ENCODE assay signal across 26 cellular contexts in genomic region chr2:207541933-207542332, GRCh38.
"Had no signal": no experiment of that assay in that cellular context is flagged by ENCODE, and none has a peak within 500 bp of the region (broad histone marks: within the 10 kb centered on the region; RNA-seq: fewer than 3 reads in every experiment).

No MANE protein-coding gene starts in this region.

- H3K9me3 ChIP-seq: esophagus squamous epithelium, heart right ventricle, lower lobe of right lung, right lobe of liver, thoracic aorta, tibial nerve, vagina had no signal

- H3K27me3 ChIP-seq: esophagus squamous epithelium, heart right ventricle, right lobe of liver, tibial nerve, vagina had no signal

- ATAC-seq: effector memory CD8-positive, alpha-beta T cell; heart right ventricle; left ventricle myocardium superior; lower lobe of right lung; naive thymus-derived CD4-positive, alpha-beta T cell; right lobe of liver; stimulated activated naive B cell treated with anti-CD40 and anti-IgM and Interleukin-4, amounts not matched to agents 10 μg/mL and 1 μg/mL and 100 μg/mL, for 72 hours had no signal

- H3K27ac Mint-ChIP-seq: effector memory CD8-positive, alpha-beta T cell; mesothelial cell of epicardium; progenitor cell of endocrine pancreas; stimulated activated naive B cell treated with anti-CD40 and anti-IgM and Interleukin-4, amounts not matched to agents 10 μg/mL and 1 μg/mL and 100 μg/mL, for 72 hours; stimulated activated naive CD8-positive, alpha-beta T cell treated with anti-CD3 and anti-CD28 coated beads, Interleukin-15, Interleukin-2, amounts not matched to agents 100 ng/mL and 50 ng/mL, for 24 hours had no signal

- H3K27ac ChIP-seq: esophagus squamous epithelium, heart right ventricle, lower lobe of right lung, parathyroid adenoma, right lobe of liver, thoracic aorta, tibial nerve, vagina had no signal

- H3K4me3 Mint-ChIP-seq: effector memory CD8-positive, alpha-beta T cell; mesothelial cell of epicardium; stimulated activated naive B cell treated with anti-CD40 and anti-IgM and Interleukin-4, amounts not matched to agents 10 μg/mL and 1 μg/mL and 100 μg/mL, for 72 hours; stimulated activated naive CD8-positive, alpha-beta T cell treated with anti-CD3 and anti-CD28 coated beads, Interleukin-15, Interleukin-2, amounts not matched to agents 100 ng/mL and 50 ng/mL, for 24 hours had no signal

- H3K9me3 Mint-ChIP-seq: effector memory CD8-positive, alpha-beta T cell; naive thymus-derived CD4-positive, alpha-beta T cell; stimulated activated naive B cell treated with anti-CD40 and anti-IgM and Interleukin-4, amounts not matched to agents 10 μg/mL and 1 μg/mL and 100 μg/mL, for 72 hours; stimulated activated naive CD8-positive, alpha-beta T cell treated with anti-CD3 and anti-CD28 coated beads, Interleukin-15, Interleukin-2, amounts not matched to agents 100 ng/mL and 50 ng/mL, for 24 hours had no signal

- H3K4me3 ChIP-seq: esophagus squamous epithelium, heart right ventricle, lower lobe of right lung, right lobe of liver, smooth muscle cell, thoracic aorta, tibial nerve, vagina had no signal

- DNase-seq: cerebellar nuclear complex; cortex of kidney; effector memory CD8-positive, alpha-beta T cell; erythroblast; esophagus squamous epithelium; foreskin melanocyte; glutamatergic neuron; heart right ventricle; hippocampal formation; islet precursor cell; kidney glomerular epithelial cell; left ventricle myocardium superior; lower lobe of right lung; naive thymus-derived CD4-positive, alpha-beta T cell; right lobe of liver; stimulated activated CD4-positive, alpha-beta T cell treated with anti-CD3 and anti-CD28 coated beads, Interleukin-4, amount 100 ng/mL, for 4 hours; stimulated activated naive B cell treated with anti-CD40 and anti-IgM and Interleukin-4, amounts not matched to agents 10 μg/mL and 1 μg/mL and 100 μg/mL, for 72 hours had no signal

- H3K4me1 ChIP-seq: parathyroid adenoma had no signal

- FAIRE-seq: endometrium had no signal

- H3K36me3 ChIP-seq: esophagus squamous epithelium, lower lobe of right lung, right lobe of liver, thoracic aorta, tibial nerve, vagina had no signal

- H3K27me3 Mint-ChIP-seq: effector memory CD8-positive, alpha-beta T cell; naive thymus-derived CD4-positive, alpha-beta T cell; progenitor cell of endocrine pancreas; stimulated activated naive B cell treated with anti-CD40 and anti-IgM and Interleukin-4, amounts not matched to agents 10 μg/mL and 1 μg/mL and 100 μg/mL, for 72 hours; stimulated activated naive CD8-positive, alpha-beta T cell treated with anti-CD3 and anti-CD28 coated beads, Interleukin-15, Interleukin-2, amounts not matched to agents 100 ng/mL and 50 ng/mL, for 24 hours had no signal
